ENCODE assay signal across 9 cellular contexts in genomic region chr19:35143231-35143715, GRCh38. TPM values are rescaled to one million over a fixed set of nuclear protein-coding genes. Genes with fewer than 3 reads are reported as not detected.
DNase-seq lines count a peak whose midpoint lies in the region; ATAC-seq and TF ChIP-seq lines count a peak whose summit lies in the region.
"Had no signal": no experiment of that assay in that cellular context is flagged by ENCODE, and none has a peak within 500 bp of the region (broad histone marks: within the 10 kb centered on the region; RNA-seq: fewer than 3 reads in every experiment).

Gene FXYD7, plus strand, starts transcription at chr19:35143255. Its CDS starts 79 bp downstream, at chr19:35143334.

- H3K4me2 ChIP-seq in smooth muscle cell: peak within 1 kb of the TSS; percentile 61

- H3K36me3 ChIP-seq in esophagus squamous epithelium (no peaks in the 10 kb centered on the region), smooth muscle cell (ENCODE audit: low read depth) (no peaks in the 10 kb centered on the region)

- peaks cover 26% of the 10 kb centered on the region for H3K4me1 Mint-ChIP-seq in T-helper 1 cell treated with Interleukin-12 subunit alpha and Interleukin-12 subunit beta and Interleukin-4 antibody, amounts not matched to agents 30 μg/mL and 1 μg/mL, for 36 hours (ENCODE audit: low read depth)

- TF ChIP-seq CTCF in RWPE1 (conservative IDR thresholded peaks at IDR 0.05; ENCODE audit: low read depth) (peak; percentile 16; the same call in 1 of the 2 replicates), esophagus squamous epithelium (IDR thresholded peaks at IDR 0.05) (no peak), smooth muscle cell (IDR thresholded peaks at IDR 0.05; ENCODE audit: borderline replicate concordance, insufficient read depth, poor library complexity, severe bottlenecking) (no peak)

- no peak within 1 kb of the TSS for H3K9ac ChIP-seq in smooth muscle cell (ENCODE audit: low read depth)

- H3F3A ChIP-seq in smooth muscle cell (ENCODE audit: low read depth): no peaks in the 10 kb centered on the region

- H3K27me3 Mint-ChIP-seq in T-helper 1 cell treated with Interleukin-12 subunit alpha and Interleukin-12 subunit beta and Interleukin-4 antibody, amounts not matched to agents 30 μg/mL and 1 μg/mL, for 36 hours (ENCODE audit: low read depth): peaks cover 28% of the 10 kb centered on the region

- H3K27ac ChIP-seq in RWPE1 (no peak within 1 kb of the TSS), esophagus squamous epithelium (peak within 1 kb of the TSS in 1 of 4 donors; percentile 31), smooth muscle cell (ENCODE audit: low read depth) (no peak within 1 kb of the TSS)

- intact Hi-C loops in esophagus squamous epithelium (cut with DNase I): loop anchor here (5.0 kb wide), 2 partner anchors 76 to 129 kb away; no protein-coding TSS in a partner anchor

- H3K27me3 ChIP-seq in esophagus squamous epithelium (peaks cover 0 to 38% (median 9%) of the 10 kb centered on the region in 4 donors), smooth muscle cell (ENCODE audit: low read depth) (peaks cover 41% of the 10 kb centered on the region)

- H3K36me3 Mint-ChIP-seq in T-helper 1 cell treated with Interleukin-12 subunit alpha and Interleukin-12 subunit beta and Interleukin-4 antibody, amounts not matched to agents 30 μg/mL and 1 μg/mL, for 36 hours (ENCODE audit: low read depth): peaks cover 1% of the 10 kb centered on the region

- peak within 1 kb of the TSS in 3 of 4 donors; percentile 12 to 55 (median 31) for H3K4me3 ChIP-seq in esophagus squamous epithelium
- peak within 1 kb of the TSS; percentile 5 for H3K4me3 ChIP-seq in smooth muscle cell

- CTCF ChIA-PET in RWPE1 (lab: Yijun Ruan, JAX): interaction anchor here (0.6 to 2.6 kb wide), 5 partner anchors 29 to 172 kb away, joined by 4 to 14 read pairs (median 5); no protein-coding TSS in a partner anchor

- ATAC-seq in HG03045 (IDR thresholded peaks at IDR 0.05; ENCODE audit: unreplicated experiment): no peak

- no peak for DNase-seq in T-helper 1 cell
- DNase-seq in RWPE1 (ENCODE audit: low spot score): no peak
- DNase-seq in esophagus squamous epithelium (lab: John Stamatoyannopoulos, UW): no peak
- DNase-seq in smooth muscle cell (lab: John Stamatoyannopoulos, UW; ENCODE audit: unreplicated experiment): no peak
- no peak for DNase-seq in stimulated activated CD4-positive, alpha-beta T cell treated with anti-CD3 and anti-CD28 coated beads, Interleukin-2, amount 100 ng/mL, for 48 hours
- DNase-seq in NCI-H2107 (lab: John Stamatoyannopoulos, UW): no peak
- DNase-seq: NCI-H187 treated with DMSO at 0.1 percent for 48 hours had no signal

- H3K4me3 Mint-ChIP-seq in T-helper 1 cell treated with Interleukin-12 subunit alpha and Interleukin-12 subunit beta and Interleukin-4 antibody, amounts not matched to agents 30 μg/mL and 1 μg/mL, for 36 hours: peak within 1 kb of the TSS; percentile 80

- no peaks in the 10 kb centered on the region for H3K79me2 ChIP-seq in smooth muscle cell (ENCODE audit: low read depth)

- no peaks in the 10 kb centered on the region for H3K9me3 Mint-ChIP-seq in T-helper 1 cell treated with Interleukin-12 subunit alpha and Interleukin-12 subunit beta and Interleukin-4 antibody, amounts not matched to agents 30 μg/mL and 1 μg/mL, for 36 hours

- TF ChIP-seq POLR2A in esophagus squamous epithelium (IDR thresholded peaks at IDR 0.05): no peak

- no peaks in the 10 kb centered on the region for H4K20me1 ChIP-seq in smooth muscle cell (ENCODE audit: low read depth)

- H3K9me3 ChIP-seq in esophagus squamous epithelium (no peaks in the 10 kb centered on the region), smooth muscle cell (replicated peaks; ENCODE audit: low read depth) (no peaks in the 10 kb centered on the region)

- no peak within 1 kb of the TSS for H3K27ac Mint-ChIP-seq in T-helper 1 cell treated with Interleukin-12 subunit alpha and Interleukin-12 subunit beta and Interleukin-4 antibody, amounts not matched to agents 30 μg/mL and 1 μg/mL, for 36 hours

- H3K4me1 ChIP-seq in esophagus squamous epithelium (peaks cover 21 to 51% (median 26%) of the 10 kb centered on the region in 3 donors), smooth muscle cell (ENCODE audit: low read depth) (peaks cover 11% of the 10 kb centered on the region)

- POLR2A ChIA-PET in RWPE1 (lab: Yijun Ruan, JAX; ENCODE audit: low non-redundant PET): no interaction called here

- WGBS in esophagus squamous epithelium, 2 donors: 6% methylated on average over 6 to 10 of the region's 31 CpGs
- WGBS in smooth muscle cell (ENCODE audit: low lambda C conversion rate): 3% methylated on average over 11 of the region's 31 CpGs

- H2AFZ ChIP-seq in smooth muscle cell (ENCODE audit: low read depth): no peak within 1 kb of the TSS

RNA-seq across cellular contexts. Expression of gene FXYD7, which starts in this region (rescaled TPM):
- total RNA-seq in esophagus squamous epithelium: not detected
- not detected in 2 replicates for total RNA-seq in smooth muscle cell
- polyA plus RNA-seq in smooth muscle cell: not detected in 2 replicates
